Comparison of ENCODE assay signal across 23 cellular contexts in genomic region chr2:106859498-106859897, GRCh38. TPM values are rescaled to one million over a fixed set of nuclear protein-coding genes. Genes with fewer than 3 reads are reported as not detected.
"Had no signal": no experiment of that assay in that cellular context is flagged by ENCODE, and none has a peak within 500 bp of the region (broad histone marks: within the 10 kb centered on the region; RNA-seq: fewer than 3 reads in every experiment).

No MANE protein-coding gene starts in this region.

- DNase-seq: effector memory CD8-positive, alpha-beta T cell; erythroblast; foreskin melanocyte; heart right ventricle; hypothalamus; kidney glomerular epithelial cell; mammary epithelial cell; natural killer cell; ovary; sigmoid colon; stimulated activated CD4-positive, alpha-beta T cell treated with anti-CD3 and anti-CD28 coated beads, Interleukin-2, amount 100 ng/mL, for 24 hours; stimulated activated CD4-positive, alpha-beta T cell treated with anti-CD3 and anti-CD28 coated beads, Interleukin-4, amount 100 ng/mL, for 4 hours; stimulated activated naive B cell treated with anti-CD40 and anti-IgM and Interleukin-4, amounts not matched to agents 10 μg/mL and 1 μg/mL and 100 μg/mL, for 72 hours; stomach; substantia nigra; trophoblast cell had no signal

- H3K4me1 Mint-ChIP-seq: natural killer cell; stimulated activated naive B cell treated with anti-CD40 and anti-IgM and Interleukin-4, amounts not matched to agents 10 μg/mL and 1 μg/mL and 100 μg/mL, for 72 hours had no signal

- H3K9me3 ChIP-seq: ovary had no signal

- H3K27ac ChIP-seq: heart right ventricle, ovary, right atrium auricular region, sigmoid colon, skin epidermis, stomach had no signal

- H3K4me1 ChIP-seq: heart right ventricle, right atrium auricular region, stomach had no signal

- H3K4me3 Mint-ChIP-seq: dendritic cell treated with granulocyte-macrophage colony-stimulating factor and Interleukin-4, amounts not matched to agents 40 ng/mL and 50 ng/mL, for 4 days; effector memory CD8-positive, alpha-beta T cell; mesothelial cell of epicardium; natural killer cell; neural crest cell; stimulated activated naive B cell treated with anti-CD40 and anti-IgM and Interleukin-4, amounts not matched to agents 10 μg/mL and 1 μg/mL and 100 μg/mL, for 72 hours had no signal

- H3K4me3 ChIP-seq: heart right ventricle, ovary, right atrium auricular region, sigmoid colon, skin epidermis, stomach had no signal

- H3K27me3 Mint-ChIP-seq: dendritic cell treated with granulocyte-macrophage colony-stimulating factor and Interleukin-4, amounts not matched to agents 40 ng/mL and 50 ng/mL, for 4 days; effector memory CD8-positive, alpha-beta T cell had no signal

- H3K36me3 Mint-ChIP-seq: natural killer cell; stimulated activated naive B cell treated with anti-CD40 and anti-IgM and Interleukin-4, amounts not matched to agents 10 μg/mL and 1 μg/mL and 100 μg/mL, for 72 hours had no signal

- H3K27me3 ChIP-seq: ovary, right atrium auricular region, sigmoid colon, stomach had no signal

- ATAC-seq: effector memory CD8-positive, alpha-beta T cell; heart right ventricle; left lobe of liver; natural killer cell; stimulated activated naive B cell treated with anti-CD40 and anti-IgM and Interleukin-4, amounts not matched to agents 10 μg/mL and 1 μg/mL and 100 μg/mL, for 72 hours had no signal

- H3K27ac Mint-ChIP-seq: dendritic cell treated with granulocyte-macrophage colony-stimulating factor and Interleukin-4, amounts not matched to agents 40 ng/mL and 50 ng/mL, for 4 days; effector memory CD8-positive, alpha-beta T cell; mesothelial cell of epicardium; natural killer cell; stimulated activated naive B cell treated with anti-CD40 and anti-IgM and Interleukin-4, amounts not matched to agents 10 μg/mL and 1 μg/mL and 100 μg/mL, for 72 hours had no signal

- H3K36me3 ChIP-seq: heart right ventricle, ovary, right atrium auricular region, sigmoid colon, stomach had no signal

RNA-seq across cellular contexts. Expression of gene ST6GAL2, which starts 26.5 kb away (rescaled TPM):
- total RNA-seq: myocyte, natural killer cell had no signal
